ENCODE assay signal across 10 cellular contexts in the genomic region with DNA sequence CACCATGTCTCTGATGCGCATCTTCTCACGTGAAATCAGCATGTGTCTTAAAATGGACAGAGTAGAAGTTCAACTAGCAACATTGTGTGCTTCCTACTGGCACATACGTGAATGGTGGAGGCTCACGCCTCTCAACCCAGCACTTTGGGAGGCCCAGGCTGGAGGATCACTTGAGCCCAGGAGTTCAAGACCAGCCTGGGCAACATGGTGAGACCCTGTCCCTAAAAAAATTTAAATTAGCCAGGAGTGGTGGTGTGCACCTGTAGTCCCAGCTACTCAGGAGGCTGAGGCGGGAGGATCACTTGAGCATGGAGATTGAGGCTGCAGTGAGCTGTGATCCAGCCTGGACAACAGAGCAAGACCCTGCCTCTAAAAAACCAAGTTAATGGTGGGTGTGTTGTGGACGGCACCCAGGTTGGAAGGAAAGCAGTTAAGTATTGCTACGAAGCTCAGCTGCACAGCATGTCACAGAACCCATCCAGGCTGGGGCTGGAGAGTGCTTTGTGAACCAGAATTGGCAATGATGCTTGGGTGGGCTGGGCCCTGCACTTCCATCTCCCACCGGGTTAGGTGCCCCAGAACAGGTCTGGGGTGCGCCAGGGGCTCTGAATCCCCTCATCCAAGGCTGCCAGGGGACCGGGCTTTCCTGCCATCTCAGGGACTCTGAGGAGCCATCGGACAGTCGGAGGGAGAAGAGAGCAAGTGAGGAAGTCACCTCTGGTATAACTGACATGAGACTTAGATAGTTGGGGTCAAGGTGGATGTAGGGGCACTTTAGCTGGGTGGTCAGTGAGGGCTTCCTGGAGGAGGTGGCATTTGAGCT. TPM values are rescaled to one million over a fixed set of nuclear protein-coding genes. Genes with fewer than 3 reads are reported as not detected.
A peak's percentile ranks its signal among the peaks of the same experiment; 100 is the strongest.
DNase-seq lines count a peak whose midpoint lies in the region; ATAC-seq and TF ChIP-seq lines count a peak whose summit lies in the region.
"Had no signal": no experiment of that assay in that cellular context is flagged by ENCODE, and none has a peak within 500 bp of the region (broad histone marks: within the 10 kb centered on the region; RNA-seq: fewer than 3 reads in every experiment).

No MANE protein-coding gene starts in this region.

- DNase-seq in Karpas-422, result no peak
- DNase-seq in epithelial cell of prostate (ENCODE audit: low read depth, low spot score), result no peak
- no peak for DNase-seq in trophoblast cell
- DNase-seq in GM10266 (ENCODE audit: extremely low spot score), result no peak
- no peak for DNase-seq in cerebellar cortex (ENCODE audit: low spot score)
- DNase-seq in NCI-H2081 treated with DMSO at 0.1 percent for 48 hours (lab: John Stamatoyannopoulos, UW), result no peak

- H3K79me1 ChIP-seq in trophoblast cell (ENCODE audit: low read length), result peaks cover 26% of the 10 kb centered on the region

- H3K9me2 ChIP-seq in Karpas-422 (replicated peaks; ENCODE audit: insufficient read depth, low read length), result no peaks in the 10 kb centered on the region

- no peak for TF ChIP-seq CTCF in GM10266 (IDR thresholded peaks at IDR 0.05; ENCODE audit: control insufficient read depth, insufficient read depth, low read depth, missing control alignments)

- H3K14ac ChIP-seq in trophoblast cell (ENCODE audit: low read length), result peak overlapping the region; percentile 36

- H3K27me3 ChIP-seq in Karpas-422 (ENCODE audit: low read length), result no peaks in the 10 kb centered on the region
- H3K27me3 ChIP-seq in trophoblast cell (ENCODE audit: insufficient read depth, low read length), result no peaks in the 10 kb centered on the region
- H3K27me3 ChIP-seq: suprapubic skin had no signal

- H3K4me1 ChIP-seq in ES-I3 (ENCODE audit: insufficient read depth, low read length), result peaks cover 8% of the 10 kb centered on the region; the same call in 1 of the 2 replicates
- H3K4me1 ChIP-seq in Karpas-422 (ENCODE audit: low read length), result peaks cover 9% of the 10 kb centered on the region; the same call in 1 of the 2 replicates
- H3K4me1 ChIP-seq in trophoblast cell (ENCODE audit: control insufficient read depth in 1 of 2, insufficient read depth in 2 of 2, low read length in 2 of 2), result peaks cover 30 to 35% of the 10 kb centered on the region in 2 experiments

- WGBS in trophoblast cell (ENCODE audit: extremely low coverage, insufficient coverage, insufficient read length), result no CpG with 5 or more reads among the region's 12 CpGs

- peak overlapping the region; percentile 33 for H2BK5ac ChIP-seq in trophoblast cell (ENCODE audit: low read depth, low read length, poor library complexity)

- ATAC-seq in HG03571 (IDR thresholded peaks at IDR 0.05; ENCODE audit: unreplicated experiment), result no peak

- peak overlapping the region; percentile 65 for H2AK5ac ChIP-seq in trophoblast cell (ENCODE audit: low read length)

- H2AFZ ChIP-seq in Karpas-422 (ENCODE audit: low read length), result no peak overlapping the region; the same call in 1 of the 2 replicates
- no peak overlapping the region for H2AFZ ChIP-seq in trophoblast cell (ENCODE audit: insufficient read depth, low read length, poor library complexity)

- no peaks in the 10 kb centered on the region for H3K79me2 ChIP-seq in Karpas-422 (ENCODE audit: low read length)
- peaks cover 2% of the 10 kb centered on the region for H3K79me2 ChIP-seq in trophoblast cell (ENCODE audit: control insufficient read depth, insufficient read depth, low read length, poor library complexity)

- H3K9me3 ChIP-seq in ES-I3 (ENCODE audit: control insufficient read depth, insufficient read depth, low read length) (no peaks in the 10 kb centered on the region), Karpas-422 (ENCODE audit: low read length) (no peaks in the 10 kb centered on the region), trophoblast cell (ENCODE audit: insufficient read depth, low read depth, low read length) (no peaks in the 10 kb centered on the region)
- H3K9me3 ChIP-seq: left lung, suprapubic skin had no signal

- H3K23ac ChIP-seq in trophoblast cell (ENCODE audit: low read length), result no peak overlapping the region

- peak overlapping the region; percentile 80 for H4K91ac ChIP-seq in trophoblast cell (ENCODE audit: low read depth, low read length)

- H4K12ac ChIP-seq in trophoblast cell (ENCODE audit: low read depth, low read length), result no peak overlapping the region

- peak overlapping the region; percentile 56 for H3K18ac ChIP-seq in trophoblast cell (ENCODE audit: low read length)

- H3K36me3 ChIP-seq in ES-I3 (ENCODE audit: insufficient read depth, low read length), result no peaks in the 10 kb centered on the region
- H3K36me3 ChIP-seq in Karpas-422 (ENCODE audit: insufficient read depth, low read length), result no peaks in the 10 kb centered on the region
- no peaks in the 10 kb centered on the region for H3K36me3 ChIP-seq in trophoblast cell (ENCODE audit: control insufficient read depth in 1 of 2, insufficient read depth in 2 of 2, low read length in 2 of 2)
- H3K36me3 ChIP-seq: left lung, suprapubic skin had no signal

- H3K4ac ChIP-seq in trophoblast cell (ENCODE audit: low read depth, low read length), result no peak overlapping the region

- H4K20me1 ChIP-seq in Karpas-422 (ENCODE audit: insufficient read depth, low read depth, low read length), result no peaks in the 10 kb centered on the region

- H3K4me3 ChIP-seq in Karpas-422 (ENCODE audit: low read length) (no peak overlapping the region), trophoblast cell (ENCODE audit: low read depth, low read length) (no peak overlapping the region)

- peak overlapping the region; percentile 29; the same call in 1 of the 2 replicates for H3K9ac ChIP-seq in ES-I3 (ENCODE audit: low read depth, low read length)
- H3K9ac ChIP-seq in Karpas-422 (ENCODE audit: low read length), result peak overlapping the region; percentile 33; the same call in 1 of the 2 replicates
- H3K9ac ChIP-seq in trophoblast cell (ENCODE audit: low read length), result no peak overlapping the region

- no peak overlapping the region for H3K27ac ChIP-seq in Karpas-422 (ENCODE audit: low read length)
- H3K27ac ChIP-seq in epithelial cell of prostate, result peak overlapping the region; percentile 70
- H3K27ac ChIP-seq in trophoblast cell (ENCODE audit: low read depth, low read length), result peak overlapping the region; percentile 56

- no peak overlapping the region for H3K4me2 ChIP-seq in Karpas-422 (ENCODE audit: low read depth, low read length, poor library complexity, severe bottlenecking)
- no peak overlapping the region for H3K4me2 ChIP-seq in trophoblast cell (ENCODE audit: low read length)

- peak overlapping the region; percentile 67 for H2BK120ac ChIP-seq in trophoblast cell (ENCODE audit: insufficient read depth, low read length, poor library complexity)

- H4K8ac ChIP-seq in trophoblast cell (ENCODE audit: low read depth, low read length), result peak overlapping the region; percentile 34

- H2BK12ac ChIP-seq in trophoblast cell (ENCODE audit: low read length), result peak overlapping the region; percentile 51

RNA-seq across cellular contexts. Expression of a gene that starts 33.0 kb away (rescaled TPM):
- total RNA-seq in Karpas-422 (2014; rRNA removed; shearing (Covaris generic); ENCODE audit: low replicate concordance), result 2.8 and 6.9 TPM in 2 replicates
- 74.0 and 74.9 TPM in 2 replicates for polyA plus RNA-seq in trophoblast cell (2013)

RNA-seq across cellular contexts. Expression of a gene that starts 33.3 kb away (rescaled TPM):
- not detected in 2 replicates for total RNA-seq in Karpas-422 (2014; rRNA removed; shearing (Covaris generic); ENCODE audit: low replicate concordance)
- polyA plus RNA-seq in trophoblast cell (2013), result 12.7 and 12.8 TPM in 2 replicates
